ENCODE assay signal across 17 cellular contexts in genomic region chr13:37457594-37457993, GRCh38.
DNase-seq lines count a peak whose midpoint lies in the region; ATAC-seq and TF ChIP-seq lines count a peak whose summit lies in the region.
"Had no signal": no experiment of that assay in that cellular context is flagged by ENCODE, and none has a peak within 500 bp of the region (broad histone marks: within the 10 kb centered on the region; RNA-seq: fewer than 3 reads in every experiment).

No MANE protein-coding gene starts in this region.

- H3K4me2 ChIP-seq in skeletal muscle satellite cell (ENCODE audit: low read length) = peak overlapping the region; percentile 0
- H3K4me2 ChIP-seq: SK-N-SH had no signal

- H3K9ac ChIP-seq in skeletal muscle satellite cell (ENCODE audit: low read depth, low read length) = peak overlapping the region; percentile 31
- H3K9ac ChIP-seq: SK-N-SH had no signal

- H3K9me3 ChIP-seq in skeletal muscle satellite cell (replicated peaks; ENCODE audit: low read length) = no peaks in the 10 kb centered on the region
- H3K9me3 ChIP-seq: SK-N-SH had no signal

- H3K4me1 ChIP-seq in skeletal muscle satellite cell (ENCODE audit: control insufficient read depth, insufficient read depth, low read length) = peaks cover 26% of the 10 kb centered on the region

- no peak overlapping the region for H3K4me3 ChIP-seq in fibroblast of villous mesenchyme (ENCODE audit: low read depth, low read length)
- no peak overlapping the region for H3K4me3 ChIP-seq in skeletal muscle satellite cell (ENCODE audit: low read length)

- no peaks in the 10 kb centered on the region for H3K36me3 ChIP-seq in skeletal muscle satellite cell (ENCODE audit: insufficient read depth, low read length)

- TF ChIP-seq CTCF in fibroblast of villous mesenchyme (IDR thresholded peaks at IDR 0.05; ENCODE audit: insufficient read depth, low read depth, low read length) = no peak

- ATAC-seq in GM21447 (IDR thresholded peaks at IDR 0.05; ENCODE audit: unreplicated experiment) (no peak), HG03460 (IDR thresholded peaks at IDR 0.05; ENCODE audit: unreplicated experiment) (no peak)
- ATAC-seq: Panc1 had no signal

- DNase-seq in HCEC 1CT (peak; percentile 51), amniotic epithelial cell (ENCODE audit: low read depth) (peak; percentile 75), fibroblast of villous mesenchyme (ENCODE audit: low read depth) (peak; percentile 50), cerebellum (ENCODE audit: low spot score) (no peak)
- DNase-seq: ACHN, AML-193, COR-L47, H9, KG1, NCI-H146, NCI-H524, SHP77, SK-N-SH had no signal

- no peaks in the 10 kb centered on the region for H3K27me3 ChIP-seq in skeletal muscle satellite cell (ENCODE audit: control insufficient read depth, insufficient read depth, low read length)
